1 cellular context compared by ENCODE assay signal in the genomic region with DNA sequence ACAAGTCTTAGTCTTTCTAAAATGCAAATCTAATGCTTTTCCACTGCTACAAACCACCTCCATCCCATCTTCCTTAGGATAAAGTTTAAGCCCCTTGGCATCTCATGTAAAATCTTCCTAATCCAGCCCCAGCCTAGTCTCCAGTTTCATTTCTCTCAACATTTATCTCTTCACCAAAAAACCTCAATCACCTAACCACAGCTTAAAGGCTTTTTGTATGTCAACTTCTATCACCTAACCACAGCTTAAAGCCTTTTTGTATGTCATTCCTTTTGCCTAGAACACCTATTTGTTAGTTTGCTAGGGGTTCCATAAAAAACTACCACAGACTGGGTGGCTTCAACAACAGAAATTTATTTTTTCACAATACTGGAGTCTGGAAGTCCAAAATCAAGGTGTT.
TF ChIP-seq lines count a peak whose summit lies in the region.

No MANE protein-coding gene starts in this region.

TF ChIP-seq in GM12878, 131 proteins besides CTCF, POLR2A, EP300 and RAD21 (continued from another document):
- TF ChIP-seq, protein P1, sequence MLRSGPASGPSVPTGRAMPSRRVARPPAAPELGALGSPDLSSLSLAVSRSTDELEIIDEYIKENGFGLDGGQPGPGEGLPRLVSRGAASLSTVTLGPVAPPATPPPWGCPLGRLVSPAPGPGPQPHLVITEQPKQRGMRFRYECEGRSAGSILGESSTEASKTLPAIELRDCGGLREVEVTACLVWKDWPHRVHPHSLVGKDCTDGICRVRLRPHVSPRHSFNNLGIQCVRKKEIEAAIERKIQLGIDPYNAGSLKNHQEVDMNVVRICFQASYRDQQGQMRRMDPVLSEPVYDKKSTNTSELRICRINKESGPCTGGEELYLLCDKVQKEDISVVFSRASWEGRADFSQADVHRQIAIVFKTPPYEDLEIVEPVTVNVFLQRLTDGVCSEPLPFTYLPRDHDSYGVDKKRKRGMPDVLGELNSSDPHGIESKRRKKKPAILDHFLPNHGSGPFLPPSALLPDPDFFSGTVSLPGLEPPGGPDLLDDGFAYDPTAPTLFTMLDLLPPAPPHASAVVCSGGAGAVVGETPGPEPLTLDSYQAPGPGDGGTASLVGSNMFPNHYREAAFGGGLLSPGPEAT (IDR thresholded peaks at IDR 0.05; ENCODE audit: low read depth), result no peak
